14 cellular contexts compared by ENCODE assay signal in the genomic region with DNA sequence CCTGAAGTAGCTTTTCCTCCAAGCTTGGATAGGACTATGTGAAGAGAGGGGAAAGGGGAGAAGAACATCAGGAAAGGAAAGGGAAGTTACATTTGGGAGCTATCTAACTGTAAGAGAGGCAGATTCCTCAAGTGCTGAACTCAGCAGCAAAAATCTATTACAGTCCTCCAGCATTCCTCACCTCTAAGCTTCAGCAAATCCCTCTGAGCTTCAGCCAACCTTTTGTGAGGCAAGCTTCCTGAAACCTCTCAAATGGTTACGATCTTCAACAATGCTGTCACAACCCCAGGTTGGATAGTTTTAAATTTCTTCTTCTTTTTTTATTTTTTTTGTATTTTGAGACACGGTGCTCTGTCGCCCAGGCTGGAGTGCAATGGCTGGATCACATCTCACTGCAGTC. TPM values are rescaled to one million over a fixed set of nuclear protein-coding genes. Genes with fewer than 3 reads are reported as not detected.
DNase-seq lines count a peak whose midpoint lies in the region; ATAC-seq and TF ChIP-seq lines count a peak whose summit lies in the region.
"Had no signal": no experiment of that assay in that cellular context is flagged by ENCODE, and none has a peak within 500 bp of the region (broad histone marks: within the 10 kb centered on the region; RNA-seq: fewer than 3 reads in every experiment).

No MANE protein-coding gene starts in this region.

- no peak for DNase-seq in activated naive CD4-positive, alpha-beta T cell treated with Interleukin-2 at 50 U/mL for 16 hours
- DNase-seq in right lobe of liver: no peak
- DNase-seq in type B pancreatic cell (ENCODE audit: extremely low spot score, unreplicated experiment): no peak
- no peak for DNase-seq in sciatic nerve (ENCODE audit: low spot score)
- no peak for DNase-seq in prostate gland (ENCODE audit: low spot score)
- DNase-seq: anterior cingulate cortex; KG1; right cardiac atrium; stimulated activated CD4-positive, alpha-beta T cell treated with anti-CD3 and anti-CD28 coated beads, Interleukin-2, amount 100 ng/mL, for 24 hours had no signal

- peaks cover 45% of the 10 kb centered on the region for H3K4me1 Mint-ChIP-seq in activated naive CD4-positive, alpha-beta T cell treated with anti-CD3 and anti-CD28 coated beads, Interleukin-2, amount 50 U/mL, for 24 hours
- H3K4me1 Mint-ChIP-seq in activated T-helper 17 cell treated with anti-CD3 and anti-CD28 coated beads, Interleukin-2, amount 50 U/mL, for 72 hours: peaks cover 29% of the 10 kb centered on the region
- peaks cover 31% of the 10 kb centered on the region for H3K4me1 Mint-ChIP-seq in type B pancreatic cell (ENCODE audit: unreplicated experiment)

- TF ChIP-seq CTCF in right lobe of liver (IDR thresholded peaks at IDR 0.05): no peak
- TF ChIP-seq CTCF in type B pancreatic cell (conservative IDR thresholded peaks at IDR 0.05): no peak
- TF ChIP-seq CTCF in prostate gland (IDR thresholded peaks at IDR 0.05): no peak

- intact Hi-C loops in right lobe of liver (cut with DNase I) (loop anchor here (5.0 to 10.0 kb wide), 2 partner anchors 50 to 152 kb away; no protein-coding TSS in a partner anchor), sciatic nerve (cut with DNase I) (loop anchor here (5.0 kb wide), 1 partner anchor 160 kb away; no protein-coding TSS in a partner anchor), prostate gland (cut with DNase I) (loop anchor here (5.0 kb wide), 2 partner anchors 85 to 145 kb away; a partner anchor contains a TSS)

- H3K36me3 ChIP-seq in right lobe of liver (no peaks in the 10 kb centered on the region), prostate gland (no peaks in the 10 kb centered on the region)

- H3K4me1 ChIP-seq in right lobe of liver (peaks cover 0 to 24% (median 7%) of the 10 kb centered on the region in 4 donors), prostate gland (replicated peaks) (peaks cover 7% of the 10 kb centered on the region)

- H3K27me3 Mint-ChIP-seq in activated naive CD4-positive, alpha-beta T cell treated with anti-CD3 and anti-CD28 coated beads, Interleukin-2, amount 50 U/mL, for 24 hours: no peaks in the 10 kb centered on the region
- no peaks in the 10 kb centered on the region for H3K27me3 Mint-ChIP-seq in activated T-helper 17 cell treated with anti-CD3 and anti-CD28 coated beads, Interleukin-2, amount 50 U/mL, for 72 hours
- no peaks in the 10 kb centered on the region for H3K27me3 Mint-ChIP-seq in type B pancreatic cell

- H3K27me3 ChIP-seq in right lobe of liver (no peaks in the 10 kb centered on the region), prostate gland (replicated peaks; ENCODE audit: insufficient read depth) (no peaks in the 10 kb centered on the region)

- no peak for TF ChIP-seq POLR2A in right lobe of liver (IDR thresholded peaks at IDR 0.05)
- no peak for TF ChIP-seq POLR2A in prostate gland (IDR thresholded peaks at IDR 0.05)

- H3K4me3 ChIP-seq in right lobe of liver (no peak overlapping the region), prostate gland (no peak overlapping the region)
- H3K4me3 ChIP-seq: coronary artery, GM12878 had no signal

- H3K4me3 Mint-ChIP-seq in activated naive CD4-positive, alpha-beta T cell treated with anti-CD3 and anti-CD28 coated beads, Interleukin-2, amount 50 U/mL, for 24 hours: no peak overlapping the region
- H3K4me3 Mint-ChIP-seq in activated T-helper 17 cell treated with anti-CD3 and anti-CD28 coated beads, Interleukin-2, amount 50 U/mL, for 72 hours: peak overlapping the region; percentile 91
- peak overlapping the region; percentile 63 for H3K4me3 Mint-ChIP-seq in type B pancreatic cell

- no peak for ATAC-seq in activated T-helper 17 cell treated with anti-CD3 and anti-CD28 coated beads, Interleukin-2, amount 50 U/mL, for 72 hours (replicated peaks)
- ATAC-seq in right lobe of liver (no peak), GM19397 (IDR thresholded peaks at IDR 0.05; ENCODE audit: unreplicated experiment) (no peak), sciatic nerve (no peak)
- ATAC-seq: GM12878, right cardiac atrium had no signal

- peak overlapping the region in 2 of 3 donors; percentile 72 to 89 for H3K27ac ChIP-seq in right lobe of liver
- peak overlapping the region in 1 of 2 donors; percentile 98 for H3K27ac ChIP-seq in prostate gland
- H3K27ac ChIP-seq: coronary artery had no signal

- H3K36me3 Mint-ChIP-seq in activated naive CD4-positive, alpha-beta T cell treated with anti-CD3 and anti-CD28 coated beads, Interleukin-2, amount 50 U/mL, for 24 hours: no peaks in the 10 kb centered on the region
- H3K36me3 Mint-ChIP-seq in activated T-helper 17 cell treated with anti-CD3 and anti-CD28 coated beads, Interleukin-2, amount 50 U/mL, for 72 hours (ENCODE audit: low read depth): peaks cover 19% of the 10 kb centered on the region
- H3K36me3 Mint-ChIP-seq in type B pancreatic cell: peaks cover 5% of the 10 kb centered on the region

- no peaks in the 10 kb centered on the region for H3K9me3 ChIP-seq in right lobe of liver
- H3K9me3 ChIP-seq in prostate gland: no peaks in the 10 kb centered on the region

- WGBS in right lobe of liver (ENCODE audit: insufficient coverage, low coverage, low lambda C conversion rate, missing lambda C conversion rate): 52% methylated on average over 3 of the region's 3 CpGs
- WGBS in prostate gland: 48% methylated on average over 3 of the region's 3 CpGs

- H3K9me3 Mint-ChIP-seq in activated naive CD4-positive, alpha-beta T cell treated with anti-CD3 and anti-CD28 coated beads, Interleukin-2, amount 50 U/mL, for 24 hours: no peaks in the 10 kb centered on the region
- H3K9me3 Mint-ChIP-seq in activated T-helper 17 cell treated with anti-CD3 and anti-CD28 coated beads, Interleukin-2, amount 50 U/mL, for 72 hours: no peaks in the 10 kb centered on the region
- H3K9me3 Mint-ChIP-seq in type B pancreatic cell: no peaks in the 10 kb centered on the region

- H3K27ac Mint-ChIP-seq in activated naive CD4-positive, alpha-beta T cell treated with anti-CD3 and anti-CD28 coated beads, Interleukin-2, amount 50 U/mL, for 24 hours: peak overlapping the region; percentile 85
- peak overlapping the region; percentile 89 for H3K27ac Mint-ChIP-seq in activated T-helper 17 cell treated with anti-CD3 and anti-CD28 coated beads, Interleukin-2, amount 50 U/mL, for 72 hours
- H3K27ac Mint-ChIP-seq in type B pancreatic cell: peak overlapping the region; percentile 68

RNA-seq across cellular contexts. Expression of a gene that starts 2.5 kb away (rescaled TPM):
- total RNA-seq in activated T-helper 17 cell treated with anti-CD3 and anti-CD28 coated beads, Interleukin-2, amount 50 U/mL, for 72 hours: 10 to 100 TPM; 39.1 to 39.3 TPM
- 10 to 100 TPM in 4 of 6 experiments, 1 to 10 TPM in 2; 6.8 to 13.5 (median 11.9) TPM for total RNA-seq in right lobe of liver
- total RNA-seq in type B pancreatic cell (ENCODE audit: low replicate concordance): 34.7 and 39.9 TPM in 2 replicates
- 59.5 TPM for total RNA-seq in sciatic nerve
- 10 to 100 TPM; 27.8 to 99.6 TPM for total RNA-seq in prostate gland
